19 cellular contexts compared by ENCODE assay signal in genomic region chr11:1520987-1521349, GRCh38. TPM values are rescaled to one million over a fixed set of nuclear protein-coding genes. Genes with fewer than 3 reads are reported as not detected.
DNase-seq lines count a peak whose midpoint lies in the region; ATAC-seq and TF ChIP-seq lines count a peak whose summit lies in the region.
"Had no signal": no experiment of that assay in that cellular context is flagged by ENCODE, and none has a peak within 500 bp of the region (broad histone marks: within the 10 kb centered on the region; RNA-seq: fewer than 3 reads in every experiment).

No MANE protein-coding gene starts in this region.

- ATAC-seq in activated naive CD8-positive, alpha-beta T cell treated with anti-CD3 and anti-CD28 coated beads, Interleukin-2, amount 50 U/mL, for 24 hours, result no peak
- ATAC-seq in activated B cell treated with CpG ODN at 0.5 μM for 24 hours (ENCODE audit: low read depth), result peak; percentile 18
- no peak for ATAC-seq in activated T-cell treated with anti-CD3 and anti-CD28 coated beads, Interleukin-2, amount 50 U/mL, for 72 hours (replicated peaks in 1 of 2)

- no peak for DNase-seq in activated naive CD8-positive, alpha-beta T cell treated with anti-CD3 and anti-CD28 coated beads, Interleukin-2, amount 50 U/mL, for 24 hours
- DNase-seq in activated B cell treated with CpG ODN at 0.5 μM for 24 hours (no peak), fibroblast of pulmonary artery (ENCODE audit: low read depth) (peak; percentile 10), osteocyte (ENCODE audit: extremely low spot score, unreplicated experiment) (no peak), NCI-H748 treated with DMSO at 0.1 percent for 48 hours (lab: John Stamatoyannopoulos, UW) (no peak), middle frontal gyrus (ENCODE audit: extremely low spot score, low spot score) (no peak)
- no peak for DNase-seq in activated T-cell treated with anti-CD3 and anti-CD28 coated beads, Interleukin-2, amount 50 U/mL, for 72 hours
- DNase-seq: CD4-positive, CD25-positive, alpha-beta regulatory T cell; cerebellar nuclear complex; DMS153; islet precursor cell; NCI-H1694; NCI-H446; NK-92 treated with Interleukin-12 subunit alpha and Interleukin-12 subunit beta, amount 100 ng/mL, for 24 hours; WERI-Rb-1 had no signal

- H3K4me3 ChIP-seq in fibroblast of pulmonary artery (replicated peaks; ENCODE audit: low read depth, low read length), result no peak overlapping the region
- H3K4me3 ChIP-seq: hepatocyte, tibial nerve had no signal

- no peaks in the 10 kb centered on the region for H3K9me3 Mint-ChIP-seq in activated naive CD8-positive, alpha-beta T cell (ENCODE audit: low read depth)
- H3K9me3 Mint-ChIP-seq in activated naive CD8-positive, alpha-beta T cell treated with anti-CD3 and anti-CD28 coated beads, Interleukin-2, amount 50 U/mL, for 24 hours, result no peaks in the 10 kb centered on the region
- H3K9me3 Mint-ChIP-seq in activated B cell treated with CpG ODN at 0.5 μM for 24 hours (no peaks in the 10 kb centered on the region), osteocyte (ENCODE audit: unreplicated experiment) (no peaks in the 10 kb centered on the region)
- H3K9me3 Mint-ChIP-seq in activated T-cell treated with anti-CD3 and anti-CD28 coated beads, Interleukin-2, amount 50 U/mL, for 72 hours, result no peaks in the 10 kb centered on the region
- H3K9me3 Mint-ChIP-seq: activated T-helper 2 cell treated with anti-CD3 and anti-CD28 coated beads, Interferon-gamma antibody, Interleukin-2, Interleukin-4, amounts not matched to agents 10 μg/mL and 5 μg/mL and 100 μg/mL, durations not matched to agents 14 hours and 24 hours and 36 hours; CD4-positive, CD25-positive, alpha-beta regulatory T cell had no signal

- H3K27ac Mint-ChIP-seq in activated naive CD8-positive, alpha-beta T cell, result peak overlapping the region; percentile 46
- H3K27ac Mint-ChIP-seq in activated naive CD8-positive, alpha-beta T cell treated with anti-CD3 and anti-CD28 coated beads, Interleukin-2, amount 50 U/mL, for 24 hours, result no peak overlapping the region
- peak overlapping the region; percentile 74 for H3K27ac Mint-ChIP-seq in activated B cell treated with CpG ODN at 0.5 μM for 24 hours
- no peak overlapping the region for H3K27ac Mint-ChIP-seq in osteocyte (ENCODE audit: unreplicated experiment)
- H3K27ac Mint-ChIP-seq in activated T-cell treated with anti-CD3 and anti-CD28 coated beads, Interleukin-2, amount 50 U/mL, for 72 hours, result no peak overlapping the region
- H3K27ac Mint-ChIP-seq: activated T-helper 2 cell treated with anti-CD3 and anti-CD28 coated beads, Interferon-gamma antibody, Interleukin-2, Interleukin-4, amounts not matched to agents 10 μg/mL and 5 μg/mL and 100 μg/mL, durations not matched to agents 14 hours and 24 hours and 36 hours had no signal

- H3K4me3 Mint-ChIP-seq in activated naive CD8-positive, alpha-beta T cell, result no peak overlapping the region
- no peak overlapping the region for H3K4me3 Mint-ChIP-seq in activated naive CD8-positive, alpha-beta T cell treated with anti-CD3 and anti-CD28 coated beads, Interleukin-2, amount 50 U/mL, for 24 hours
- peak overlapping the region; percentile 76 for H3K4me3 Mint-ChIP-seq in activated B cell treated with CpG ODN at 0.5 μM for 24 hours
- H3K4me3 Mint-ChIP-seq in osteocyte (ENCODE audit: unreplicated experiment), result no peak overlapping the region
- no peak overlapping the region for H3K4me3 Mint-ChIP-seq in activated T-cell treated with anti-CD3 and anti-CD28 coated beads, Interleukin-2, amount 50 U/mL, for 72 hours

- intact Hi-C loops in activated B cell treated with CpG ODN at 0.5 μM for 24 hours (cut with micrococcal nuclease), result loop anchor here (1.0 to 5.0 kb wide), 5 partner anchors 27 to 724 kb away; partner anchors contain the start of gene SLC25A22

- TF ChIP-seq CTCF in activated B cell treated with CpG ODN at 0.5 μM for 24 hours (IDR thresholded peaks at IDR 0.05) (no peak), fibroblast of pulmonary artery (IDR thresholded peaks at IDR 0.05; ENCODE audit: low read length, missing control alignments) (no peak), osteocyte (IDR thresholded peaks at IDR 0.05) (peak; percentile 9)

- H3K4me1 Mint-ChIP-seq in activated naive CD8-positive, alpha-beta T cell (ENCODE audit: low read depth), result peaks cover 50% of the 10 kb centered on the region
- H3K4me1 Mint-ChIP-seq in activated naive CD8-positive, alpha-beta T cell treated with anti-CD3 and anti-CD28 coated beads, Interleukin-2, amount 50 U/mL, for 24 hours, result peaks cover 35% of the 10 kb centered on the region
- H3K4me1 Mint-ChIP-seq in activated B cell treated with CpG ODN at 0.5 μM for 24 hours (peaks cover 71% of the 10 kb centered on the region), osteocyte (ENCODE audit: unreplicated experiment) (peaks cover 40% of the 10 kb centered on the region)
- peaks cover 36% of the 10 kb centered on the region for H3K4me1 Mint-ChIP-seq in activated T-cell treated with anti-CD3 and anti-CD28 coated beads, Interleukin-2, amount 50 U/mL, for 72 hours (ENCODE audit: low read depth)

- CTCF ChIA-PET in activated B cell treated with CpG ODN at 0.5 μM for 24 hours (lab: Charles Lee), result interaction anchor here (2.7 kb wide), 1 partner anchor 53 kb away, joined by 13 read pairs; no protein-coding TSS in a partner anchor

- no peaks in the 10 kb centered on the region for H3K36me3 Mint-ChIP-seq in activated naive CD8-positive, alpha-beta T cell
- no peaks in the 10 kb centered on the region for H3K36me3 Mint-ChIP-seq in activated naive CD8-positive, alpha-beta T cell treated with anti-CD3 and anti-CD28 coated beads, Interleukin-2, amount 50 U/mL, for 24 hours (ENCODE audit: low read depth)
- H3K36me3 Mint-ChIP-seq in activated B cell treated with CpG ODN at 0.5 μM for 24 hours (ENCODE audit: low read depth) (peaks cover 2% of the 10 kb centered on the region), osteocyte (ENCODE audit: unreplicated experiment) (peaks cover 2% of the 10 kb centered on the region)
- H3K36me3 Mint-ChIP-seq in activated T-cell treated with anti-CD3 and anti-CD28 coated beads, Interleukin-2, amount 50 U/mL, for 72 hours (ENCODE audit: insufficient read depth in 2 of 2), result no peaks in the 10 kb centered on the region

- H3K27me3 Mint-ChIP-seq in activated naive CD8-positive, alpha-beta T cell, result no peaks in the 10 kb centered on the region
- H3K27me3 Mint-ChIP-seq in activated naive CD8-positive, alpha-beta T cell treated with anti-CD3 and anti-CD28 coated beads, Interleukin-2, amount 50 U/mL, for 24 hours, result no peaks in the 10 kb centered on the region
- no peaks in the 10 kb centered on the region for H3K27me3 Mint-ChIP-seq in activated B cell treated with CpG ODN at 0.5 μM for 24 hours
- no peaks in the 10 kb centered on the region for H3K27me3 Mint-ChIP-seq in osteocyte (ENCODE audit: unreplicated experiment)
- H3K27me3 Mint-ChIP-seq in activated T-cell treated with anti-CD3 and anti-CD28 coated beads, Interleukin-2, amount 50 U/mL, for 72 hours (ENCODE audit: low read depth), result no peaks in the 10 kb centered on the region
- H3K27me3 Mint-ChIP-seq: CD4-positive, CD25-positive, alpha-beta regulatory T cell had no signal

- POLR2A ChIA-PET in activated B cell treated with CpG ODN at 0.5 μM for 24 hours (lab: Charles Lee), result interaction anchor here (2.1 kb wide), 1 partner anchor 53 kb away, joined by 13 read pairs; no protein-coding TSS in a partner anchor

RNA-seq across cellular contexts. Expression of gene MOB2, which starts 34.4 kb away (rescaled TPM):
- total RNA-seq in activated B cell treated with CpG ODN at 0.5 μM for 24 hours (29.5 and 34.4 TPM in 2 replicates), osteocyte (33.8 and 38.6 TPM in 2 replicates)
- total RNA-seq in activated T-cell treated with anti-CD3 and anti-CD28 coated beads, Interleukin-2, amount 50 U/mL, for 72 hours, result 10 to 100 TPM; 30.7 to 31.0 TPM

RNA-seq across cellular contexts. Expression of gene DUSP8, which starts 51.1 kb away (rescaled TPM):
- total RNA-seq in activated B cell treated with CpG ODN at 0.5 μM for 24 hours (1.3 and 1.7 TPM in 2 replicates), osteocyte (5.4 and 7.7 TPM in 2 replicates)
- total RNA-seq in activated T-cell treated with anti-CD3 and anti-CD28 coated beads, Interleukin-2, amount 50 U/mL, for 72 hours, result 1 to 10 TPM; 2.8 to 5.1 TPM

Comparison
In these comparisons a context has a peak if more than half of its experiments do, and no peak if none do; other contexts are left out.
1. H3K27ac Mint-ChIP-seq: peak in activated naive CD8-positive, alpha-beta T cell (single experiment) and activated B cell treated with CpG ODN at 0.5 μM for 24 hours (single experiment); none in activated naive CD8-positive, alpha-beta T cell treated with anti-CD3 and anti-CD28 coated beads, Interleukin-2, amount 50 U/mL, for 24 hours (single experiment), osteocyte (single experiment) and activated T-cell treated with anti-CD3 and anti-CD28 coated beads, Interleukin-2, amount 50 U/mL, for 72 hours (single experiment).